ENCODE assay signal across 3 cellular contexts in genomic region chr16:79047337-79047736, GRCh38.
TF ChIP-seq lines count a peak whose summit lies in the region.

No MANE protein-coding gene starts in this region.

TF ChIP-seq in SK-N-SH, 30 proteins besides CTCF, POLR2A, EP300 and RAD21 (continued from another document):
- no peak for TF ChIP-seq PBX3 (IDR thresholded peaks at IDR 0.05)
- TF ChIP-seq MAX (IDR thresholded peaks at IDR 0.05; ENCODE audit: low read depth): no peak
- no peak for TF ChIP-seq POLR2AphosphoS5 (IDR thresholded peaks at IDR 0.05; ENCODE audit: low read depth, low read length)
- no peak for TF ChIP-seq RXRA (IDR thresholded peaks at IDR 0.05; ENCODE audit: borderline replicate concordance, low read depth)
- TF ChIP-seq, protein P1, sequence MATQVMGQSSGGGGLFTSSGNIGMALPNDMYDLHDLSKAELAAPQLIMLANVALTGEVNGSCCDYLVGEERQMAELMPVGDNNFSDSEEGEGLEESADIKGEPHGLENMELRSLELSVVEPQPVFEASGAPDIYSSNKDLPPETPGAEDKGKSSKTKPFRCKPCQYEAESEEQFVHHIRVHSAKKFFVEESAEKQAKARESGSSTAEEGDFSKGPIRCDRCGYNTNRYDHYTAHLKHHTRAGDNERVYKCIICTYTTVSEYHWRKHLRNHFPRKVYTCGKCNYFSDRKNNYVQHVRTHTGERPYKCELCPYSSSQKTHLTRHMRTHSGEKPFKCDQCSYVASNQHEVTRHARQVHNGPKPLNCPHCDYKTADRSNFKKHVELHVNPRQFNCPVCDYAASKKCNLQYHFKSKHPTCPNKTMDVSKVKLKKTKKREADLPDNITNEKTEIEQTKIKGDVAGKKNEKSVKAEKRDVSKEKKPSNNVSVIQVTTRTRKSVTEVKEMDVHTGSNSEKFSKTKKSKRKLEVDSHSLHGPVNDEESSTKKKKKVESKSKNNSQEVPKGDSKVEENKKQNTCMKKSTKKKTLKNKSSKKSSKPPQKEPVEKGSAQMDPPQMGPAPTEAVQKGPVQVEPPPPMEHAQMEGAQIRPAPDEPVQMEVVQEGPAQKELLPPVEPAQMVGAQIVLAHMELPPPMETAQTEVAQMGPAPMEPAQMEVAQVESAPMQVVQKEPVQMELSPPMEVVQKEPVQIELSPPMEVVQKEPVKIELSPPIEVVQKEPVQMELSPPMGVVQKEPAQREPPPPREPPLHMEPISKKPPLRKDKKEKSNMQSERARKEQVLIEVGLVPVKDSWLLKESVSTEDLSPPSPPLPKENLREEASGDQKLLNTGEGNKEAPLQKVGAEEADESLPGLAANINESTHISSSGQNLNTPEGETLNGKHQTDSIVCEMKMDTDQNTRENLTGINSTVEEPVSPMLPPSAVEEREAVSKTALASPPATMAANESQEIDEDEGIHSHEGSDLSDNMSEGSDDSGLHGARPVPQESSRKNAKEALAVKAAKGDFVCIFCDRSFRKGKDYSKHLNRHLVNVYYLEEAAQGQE (IDR thresholded peaks at IDR 0.05; ENCODE audit: low read depth, low read length): no peak
- no peak for TF ChIP-seq GABPA (IDR thresholded peaks at IDR 0.05; ENCODE audit: low read depth)
- no peak for TF ChIP-seq CHD2 (IDR thresholded peaks at IDR 0.05; ENCODE audit: low read length, partially characterized antibody)
- no peak for TF ChIP-seq EZH2phosphoT487 (IDR thresholded peaks at IDR 0.05; ENCODE audit: borderline replicate concordance, low read depth)
- TF ChIP-seq FOXM1 (IDR thresholded peaks at IDR 0.05; ENCODE audit: low read depth): no peak
- no peak for TF ChIP-seq NRF1 (IDR thresholded peaks at IDR 0.05; ENCODE audit: low read depth, low read length)
- no peak for TF ChIP-seq SIN3A (IDR thresholded peaks at IDR 0.05; ENCODE audit: borderline replicate concordance, low read depth, low read length)
- TF ChIP-seq, protein P2, sequence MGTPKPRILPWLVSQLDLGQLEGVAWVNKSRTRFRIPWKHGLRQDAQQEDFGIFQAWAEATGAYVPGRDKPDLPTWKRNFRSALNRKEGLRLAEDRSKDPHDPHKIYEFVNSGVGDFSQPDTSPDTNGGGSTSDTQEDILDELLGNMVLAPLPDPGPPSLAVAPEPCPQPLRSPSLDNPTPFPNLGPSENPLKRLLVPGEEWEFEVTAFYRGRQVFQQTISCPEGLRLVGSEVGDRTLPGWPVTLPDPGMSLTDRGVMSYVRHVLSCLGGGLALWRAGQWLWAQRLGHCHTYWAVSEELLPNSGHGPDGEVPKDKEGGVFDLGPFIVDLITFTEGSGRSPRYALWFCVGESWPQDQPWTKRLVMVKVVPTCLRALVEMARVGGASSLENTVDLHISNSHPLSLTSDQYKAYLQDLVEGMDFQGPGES (IDR thresholded peaks at IDR 0.05; ENCODE audit: low read depth, low read length): no peak
- TF ChIP-seq ELF1 (IDR thresholded peaks at IDR 0.05): no peak

TF ChIP-seq in SK-N-SH treated with all-trans-retinoic acid at 6 μM for 48 hours, 23 proteins besides CTCF, POLR2A, EP300 and RAD21 (continued from another document):
- TF ChIP-seq ZC3H10 (CRISPR knock-in tag; IDR thresholded peaks at IDR 0.05): no peak
- no peak for TF ChIP-seq TOX (CRISPR knock-in tag; IDR thresholded peaks at IDR 0.05; ENCODE audit: borderline replicate concordance)
- no peak for TF ChIP-seq RARB (CRISPR knock-in tag; IDR thresholded peaks at IDR 0.05)
- no peak for TF ChIP-seq ZNF565 (CRISPR knock-in tag; conservative IDR thresholded peaks at IDR 0.05; ENCODE audit: low read depth)
- TF ChIP-seq SNAI2 (CRISPR knock-in tag; IDR thresholded peaks at IDR 0.05): no peak
- no peak for TF ChIP-seq ISL1 (CRISPR knock-in tag; IDR thresholded peaks at IDR 0.05)
- no peak for TF ChIP-seq GLIS3 (CRISPR knock-in tag; IDR thresholded peaks at IDR 0.05)
- no peak for TF ChIP-seq BACH2 (CRISPR knock-in tag; IDR thresholded peaks at IDR 0.05; ENCODE audit: borderline replicate concordance)
- no peak for TF ChIP-seq PATZ1 (CRISPR knock-in tag; IDR thresholded peaks at IDR 0.05; ENCODE audit: borderline replicate concordance)
- TF ChIP-seq, protein P3, sequence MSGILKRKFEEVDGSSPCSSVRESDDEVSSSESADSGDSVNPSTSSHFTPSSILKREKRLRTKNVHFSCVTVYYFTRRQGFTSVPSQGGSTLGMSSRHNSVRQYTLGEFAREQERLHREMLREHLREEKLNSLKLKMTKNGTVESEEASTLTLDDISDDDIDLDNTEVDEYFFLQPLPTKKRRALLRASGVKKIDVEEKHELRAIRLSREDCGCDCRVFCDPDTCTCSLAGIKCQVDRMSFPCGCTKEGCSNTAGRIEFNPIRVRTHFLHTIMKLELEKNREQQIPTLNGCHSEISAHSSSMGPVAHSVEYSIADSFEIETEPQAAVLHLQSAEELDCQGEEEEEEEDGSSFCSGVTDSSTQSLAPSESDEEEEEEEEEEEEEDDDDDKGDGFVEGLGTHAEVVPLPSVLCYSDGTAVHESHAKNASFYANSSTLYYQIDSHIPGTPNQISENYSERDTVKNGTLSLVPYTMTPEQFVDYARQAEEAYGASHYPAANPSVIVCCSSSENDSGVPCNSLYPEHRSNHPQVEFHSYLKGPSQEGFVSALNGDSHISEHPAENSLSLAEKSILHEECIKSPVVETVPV (CRISPR knock-in tag; IDR thresholded peaks at IDR 0.05): no peak
- no peak for TF ChIP-seq PPARA (CRISPR knock-in tag; IDR thresholded peaks at IDR 0.05; ENCODE audit: borderline replicate concordance)

TF ChIP-seq in K562, 482 proteins besides CTCF, POLR2A, EP300 and RAD21 (continued from another document):
- no peak for TF ChIP-seq ZNF740 (CRISPR knock-in tag; IDR thresholded peaks at IDR 0.05)
- no peak for TF ChIP-seq ZNF740 (tag; IDR thresholded peaks at IDR 0.05)
- TF ChIP-seq BRD9 (IDR thresholded peaks at IDR 0.05; ENCODE audit: low read depth, partially characterized antibody): no peak
- TF ChIP-seq SMC3 (conservative IDR thresholded peaks at IDR 0.05; ENCODE audit: insufficient read depth, low read depth, low read length): 0 out of 2 replicates have a peak, but pooled peaks have one; percentile 22
- no peak for TF ChIP-seq MXI1 (IDR thresholded peaks at IDR 0.05; ENCODE audit: low read depth, low read length)
- peak; percentile 16 for TF ChIP-seq CTCFL (IDR thresholded peaks at IDR 0.05; ENCODE audit: borderline replicate concordance, insufficient read depth, low read depth, low read length, poor library complexity, severe bottlenecking)
- TF ChIP-seq ZNF76 (CRISPR knock-in tag; IDR thresholded peaks at IDR 0.05; ENCODE audit: borderline replicate concordance): no peak
